8 cellular contexts compared by ENCODE assay signal in genomic region chr1:3652538-3653285, GRCh38. TPM values are rescaled to one million over a fixed set of nuclear protein-coding genes. Genes with fewer than 3 reads are reported as not detected.
A peak's percentile ranks its signal among the peaks of the same experiment; 100 is the strongest.
DNase-seq lines count a peak whose midpoint lies in the region; ATAC-seq and TF ChIP-seq lines count a peak whose summit lies in the region.

No MANE protein-coding gene starts in this region.

- peaks cover 22% of the 10 kb centered on the region in 2 experiments for H3K4me1 Mint-ChIP-seq in H9
- peaks cover 50% of the 10 kb centered on the region for H3K4me1 Mint-ChIP-seq in activated B cell treated with CpG ODN at 0.5 μM for 24 hours

- H3K4me3 ChIP-seq in mucosa of rectum (ENCODE audit: low read length in 2 of 2): peak overlapping the region; percentile 37 to 39

- peaks cover 28% of the 10 kb centered on the region for H3K23me2 ChIP-seq in H9 (ENCODE audit: insufficient read length, low read depth, low read length, poor library complexity, severe bottlenecking)

- H3K36me3 Mint-ChIP-seq in H9 (ENCODE audit: insufficient read depth in 1 of 3, low read depth in 3 of 3) (no peaks in the 10 kb centered on the region; a peak in 3 of 7 replicates), activated B cell treated with CpG ODN at 0.5 μM for 24 hours (ENCODE audit: low read depth) (peaks cover 5% of the 10 kb centered on the region)

- DNase-seq in DMS53 treated with DMSO at 0.1 percent for 48 hours (lab: John Stamatoyannopoulos, UW; ENCODE audit: unreplicated experiment) (peak; percentile 26), H9 (peak; percentile 63), activated B cell treated with CpG ODN at 0.5 μM for 24 hours (no peak), EL (no peak), HK-2 (ENCODE audit: unreplicated experiment) (no peak)

- H2BK15ac ChIP-seq in H9 (ENCODE audit: low read depth, low read length): no peak overlapping the region

- H3K9me3 ChIP-seq in H9 (ENCODE audit: control insufficient read depth, low read depth, low read length): no peaks in the 10 kb centered on the region
- no peaks in the 10 kb centered on the region for H3K9me3 ChIP-seq in mucosa of rectum (ENCODE audit: control insufficient read depth in 2 of 2, low read length in 2 of 2)

- H3K27ac ChIP-seq in H9 (ENCODE audit: insufficient read length, low read depth, low read length) (no peak overlapping the region), mucosa of rectum (ENCODE audit: low read depth in 2 of 2, low read length in 2 of 2) (no peak overlapping the region)

- H4K8ac ChIP-seq in H9 (replicated peaks; ENCODE audit: insufficient read length, low read depth, low read length): no peak overlapping the region

- H3K4me2 ChIP-seq in H9 (ENCODE audit: insufficient read depth, insufficient read length, low read length): peak overlapping the region; percentile 65

- H3K79me1 ChIP-seq in H9 (ENCODE audit: insufficient read depth, low read depth, low read length, poor library complexity, severe bottlenecking): no peaks in the 10 kb centered on the region

- H3K79me2 ChIP-seq in H9 (ENCODE audit: insufficient read depth, low read length): peaks cover 3% of the 10 kb centered on the region; the same call in 1 of the 2 replicates

- H4K91ac ChIP-seq in H9 (ENCODE audit: insufficient read length, low read depth, low read length): no peak overlapping the region

- H3K18ac ChIP-seq in H9 (ENCODE audit: insufficient read length, low read depth, low read length): no peak overlapping the region

- peak overlapping the region; percentile 56 to 75 for H3K4me3 Mint-ChIP-seq in H9
- peak overlapping the region; percentile 46 for H3K4me3 Mint-ChIP-seq in activated B cell treated with CpG ODN at 0.5 μM for 24 hours

- intact Hi-C loops in activated B cell treated with CpG ODN at 0.5 μM for 24 hours (cut with micrococcal nuclease): no loop called here

- no peak for ATAC-seq in activated B cell treated with CpG ODN at 0.5 μM for 24 hours (ENCODE audit: low read depth)
- ATAC-seq in GM18519 (IDR thresholded peaks at IDR 0.05; ENCODE audit: low FRiP score, unreplicated experiment): no peak
- ATAC-seq in activated CD4-positive, CD25-positive, alpha-beta regulatory T cell treated with anti-CD3 and anti-CD28 coated beads, Interleukin-2, amount 50 U/mL, for 24 hours: no peak

- no peak overlapping the region for H2BK120ac ChIP-seq in H9 (ENCODE audit: low read depth, low read length, poor library complexity, severe bottlenecking)

- no peak overlapping the region for H3K27ac Mint-ChIP-seq in H9
- H3K27ac Mint-ChIP-seq in activated B cell treated with CpG ODN at 0.5 μM for 24 hours: no peak overlapping the region

- H3K27me3 ChIP-seq in H9 (ENCODE audit: insufficient read depth, low read length): peaks cover 40% of the 10 kb centered on the region
- H3K27me3 ChIP-seq in mucosa of rectum (ENCODE audit: control insufficient read depth in 2 of 2, insufficient read depth in 2 of 2, low read length in 2 of 2): peaks cover 26 to 34% of the 10 kb centered on the region in 2 donors

- H2AFZ ChIP-seq in H9 (ENCODE audit: low read length): no peak overlapping the region

- no peak overlapping the region for H2BK12ac ChIP-seq in H9 (ENCODE audit: insufficient read length, low read depth, low read length)

- no peak overlapping the region for H3K9ac ChIP-seq in H9 (ENCODE audit: extremely low read depth, insufficient read length, low read length)
- no peak overlapping the region for H3K9ac ChIP-seq in mucosa of rectum (ENCODE audit: low read depth in 1 of 2, low read length in 2 of 2)

- CTCF ChIA-PET in activated B cell treated with CpG ODN at 0.5 μM for 24 hours (lab: Charles Lee): no interaction called here

- H3K27me3 Mint-ChIP-seq in H9 (ENCODE audit: low read depth) (peaks cover 72% of the 10 kb centered on the region), activated B cell treated with CpG ODN at 0.5 μM for 24 hours (peaks cover 30% of the 10 kb centered on the region)

- no peak overlapping the region for H2BK5ac ChIP-seq in H9 (ENCODE audit: insufficient read length, low read length)

- H3K4me1 ChIP-seq in H9 (ENCODE audit: insufficient read depth, low read length) (no peaks in the 10 kb centered on the region), mucosa of rectum (ENCODE audit: control insufficient read depth in 2 of 2, insufficient read depth in 2 of 2, low read length in 2 of 2) (peaks cover 10 to 15% of the 10 kb centered on the region in 2 donors)

- H4K20me1 ChIP-seq in H9 (ENCODE audit: control insufficient read depth, insufficient read depth, insufficient read length): no peaks in the 10 kb centered on the region

- no peak overlapping the region for H4K5ac ChIP-seq in H9 (ENCODE audit: insufficient read length, low read depth, low read length)

- no peak overlapping the region for H3K4ac ChIP-seq in H9 (ENCODE audit: low read depth, low read length)

- H3K56ac ChIP-seq in H9 (ENCODE audit: insufficient read length, low read depth, low read length): no peak overlapping the region

- H3T11ph ChIP-seq in H9 (ENCODE audit: low read length): no peak overlapping the region

- H3K23ac ChIP-seq in H9 (ENCODE audit: insufficient read length, low read depth, low read length): no peak overlapping the region

- no CpG with 5 or more reads among the region's 70 CpGs for WGBS in H9 (ENCODE audit: extremely low coverage, insufficient read length, low lambda C conversion rate)

- no peak overlapping the region for H2BK20ac ChIP-seq in H9 (ENCODE audit: low read depth, low read length, poor library complexity, severe bottlenecking)

- peaks cover 0 to 2% of the 10 kb centered on the region in 2 experiments; a peak in 1 of 5 replicates for H3K9me3 Mint-ChIP-seq in H9
- no peaks in the 10 kb centered on the region for H3K9me3 Mint-ChIP-seq in activated B cell treated with CpG ODN at 0.5 μM for 24 hours

- POLR2A ChIA-PET in activated B cell treated with CpG ODN at 0.5 μM for 24 hours (lab: Charles Lee): interaction anchor here (0.8 to 0.9 kb wide), 4 partner anchors 12 to 1245 kb away, joined by 3 to 4 read pairs (median 3); no protein-coding TSS in a partner anchor

- TF ChIP-seq CTCF in H9 (conservative IDR thresholded peaks at IDR 0.05) (no peak), activated B cell treated with CpG ODN at 0.5 μM for 24 hours (IDR thresholded peaks at IDR 0.05) (no peak)

- no peaks in the 10 kb centered on the region for H3K36me3 ChIP-seq in mucosa of rectum (ENCODE audit: control insufficient read depth in 2 of 2, insufficient read depth in 2 of 2, low read length in 2 of 2)

- H3K14ac ChIP-seq in H9 (ENCODE audit: insufficient read depth, low read length): no peak overlapping the region

- H2AK5ac ChIP-seq in H9 (ENCODE audit: insufficient read length, low read length): no peak overlapping the region

RNA-seq across cellular contexts. Expression of gene TP73, which starts 0.4 kb away (rescaled TPM):
- total RNA-seq in H9 (2021) (4.7 and 4.9 TPM in 2 replicates), activated B cell treated with CpG ODN at 0.5 μM for 24 hours (2.1 and 2.6 TPM in 2 replicates)

RNA-seq across cellular contexts. Expression of gene WRAP73, which starts 2.8 kb away (rescaled TPM):
- total RNA-seq in H9 (2021) (28.4 and 33.8 TPM in 2 replicates), activated B cell treated with CpG ODN at 0.5 μM for 24 hours (27.0 and 30.1 TPM in 2 replicates)

RNA-seq across cellular contexts. Expression of gene TPRG1L, which starts 27.9 kb away (rescaled TPM):
- total RNA-seq in H9 (2021) (24.0 and 24.7 TPM in 2 replicates), activated B cell treated with CpG ODN at 0.5 μM for 24 hours (26.5 and 27.0 TPM in 2 replicates)

RNA-seq across cellular contexts. Expression of gene MEGF6, which starts 41.4 kb away (rescaled TPM):
- 19.9 and 21.3 TPM in 2 replicates for total RNA-seq in H9 (2021)
- 8.5 and 10.9 TPM in 2 replicates for total RNA-seq in activated B cell treated with CpG ODN at 0.5 μM for 24 hours

Comparison
In these comparisons a context has a peak if more than half of its experiments do, and no peak if none do; other contexts are left out.
1. DNase-seq: peak in DMS53 treated with DMSO at 0.1 percent for 48 hours (single experiment) and H9 (single experiment); none in activated B cell treated with CpG ODN at 0.5 μM for 24 hours (single experiment), EL (single experiment) and HK-2 (single experiment).